In genomic region chr7:44587843-44588711, GRCh38 we compare ENCODE assay signal across 9 cellular contexts. TPM values are rescaled to one million over a fixed set of nuclear protein-coding genes. Genes with fewer than 3 reads are reported as not detected.
DNase-seq lines count a peak whose midpoint lies in the region; ATAC-seq and TF ChIP-seq lines count a peak whose summit lies in the region.
"Had no signal": no experiment of that assay in that cellular context is flagged by ENCODE, and none has a peak within 500 bp of the region (broad histone marks: within the 10 kb centered on the region; RNA-seq: fewer than 3 reads in every experiment).

No MANE protein-coding gene starts in this region.

- peaks cover under 1% of the 10 kb centered on the region for H3K4me1 ChIP-seq in CD4-positive, CD25-positive, alpha-beta regulatory T cell (ENCODE audit: control insufficient read depth, insufficient read depth, low read length, poor library complexity, severe bottlenecking)
- H3K4me1 ChIP-seq in HAP-1 (no peaks in the 10 kb centered on the region; the same call in 1 of the 2 replicates), osteoblast (ENCODE audit: insufficient read depth, low read length) (no peaks in the 10 kb centered on the region)

- H3K4me1 Mint-ChIP-seq in CD4-positive, CD25-positive, alpha-beta regulatory T cell: peaks cover 6 to 10% (median 9%) of the 10 kb centered on the region in 4 donors
- H3K4me1 Mint-ChIP-seq in activated CD8-positive, alpha-beta T cell treated with anti-CD3 and anti-CD28 coated beads for 36 hours (ENCODE audit: low read depth): peaks cover 8% of the 10 kb centered on the region
- H3K4me1 Mint-ChIP-seq in nephron progenitor cell: no peaks in the 10 kb centered on the region

- no peaks in the 10 kb centered on the region for H3K9me3 ChIP-seq in CD4-positive, CD25-positive, alpha-beta regulatory T cell (ENCODE audit: control insufficient read depth in 2 of 2, low read length in 2 of 2)
- H3K9me3 ChIP-seq in HAP-1 (no peaks in the 10 kb centered on the region), osteoblast (ENCODE audit: low read depth, low read length) (no peaks in the 10 kb centered on the region)

- POLR2A ChIA-PET in activated CD8-positive, alpha-beta T cell treated with anti-CD3 and anti-CD28 coated beads for 36 hours (lab: Charles Lee): interaction anchor here (0.8 to 1.2 kb wide), 3 partner anchors 15 to 236 kb away, joined by 3 to 7 read pairs (median 3); partner anchors contain the start of gene DDX56

- peak overlapping the region in 1 of 4 donors; percentile 64 for H3K4me3 Mint-ChIP-seq in CD4-positive, CD25-positive, alpha-beta regulatory T cell
- no peak overlapping the region for H3K4me3 Mint-ChIP-seq in activated CD8-positive, alpha-beta T cell treated with anti-CD3 and anti-CD28 coated beads for 36 hours
- no peak overlapping the region for H3K4me3 Mint-ChIP-seq in nephron progenitor cell

- CTCF ChIA-PET in activated CD8-positive, alpha-beta T cell treated with anti-CD3 and anti-CD28 coated beads for 36 hours (lab: Charles Lee): interaction anchor here (0.5 to 1.6 kb wide), 12 partner anchors 12 to 338 kb away, joined by 3 to 6 read pairs (median 4); no protein-coding TSS in a partner anchor

- H3K9me3 Mint-ChIP-seq in CD4-positive, CD25-positive, alpha-beta regulatory T cell: peaks cover 0 to 2% (median 0%) of the 10 kb centered on the region in 7 donors
- H3K9me3 Mint-ChIP-seq in activated CD8-positive, alpha-beta T cell treated with anti-CD3 and anti-CD28 coated beads for 36 hours: no peaks in the 10 kb centered on the region
- no peaks in the 10 kb centered on the region for H3K9me3 Mint-ChIP-seq in nephron progenitor cell

- H3K4me3 ChIP-seq in CD4-positive, CD25-positive, alpha-beta regulatory T cell (ENCODE audit: low read depth, low read length): no peak overlapping the region
- no peak overlapping the region for H3K4me3 ChIP-seq in HAP-1
- H3K4me3 ChIP-seq in osteoblast (ENCODE audit: insufficient read depth, low read length): no peak overlapping the region

- no peaks in the 10 kb centered on the region for H4K20me1 ChIP-seq in osteoblast (ENCODE audit: insufficient read depth, low read length)

- intact Hi-C loops in activated CD8-positive, alpha-beta T cell treated with anti-CD3 and anti-CD28 coated beads for 36 hours (cut with micrococcal nuclease): loop anchor here (10.0 kb wide), 1 partner anchor 167 kb away; no protein-coding TSS in a partner anchor

- no peaks in the 10 kb centered on the region for H3K36me3 Mint-ChIP-seq in CD4-positive, CD25-positive, alpha-beta regulatory T cell
- H3K36me3 Mint-ChIP-seq in activated CD8-positive, alpha-beta T cell treated with anti-CD3 and anti-CD28 coated beads for 36 hours (ENCODE audit: low read depth): no peaks in the 10 kb centered on the region
- H3K36me3 Mint-ChIP-seq in nephron progenitor cell (ENCODE audit: low read depth): no peaks in the 10 kb centered on the region

- no peaks in the 10 kb centered on the region for H3K79me2 ChIP-seq in osteoblast (ENCODE audit: insufficient read depth, low read length)

- no peak overlapping the region for H3K4me2 ChIP-seq in osteoblast (ENCODE audit: insufficient read depth, low read length)

- peak; percentile 67 to 81 for ATAC-seq in CD4-positive, CD25-positive, alpha-beta regulatory T cell (ENCODE audit: low read depth in 2 of 2)
- ATAC-seq in activated CD8-positive, alpha-beta T cell treated with anti-CD3 and anti-CD28 coated beads for 36 hours: peak; percentile 89
- peak; percentile 70 for ATAC-seq in esophagus mucosa
- ATAC-seq in GM19467 (IDR thresholded peaks at IDR 0.05; ENCODE audit: unreplicated experiment): no peak

- TF ChIP-seq CTCF in activated CD8-positive, alpha-beta T cell treated with anti-CD3 and anti-CD28 coated beads for 36 hours (IDR thresholded peaks at IDR 0.05): peak; percentile 79
- TF ChIP-seq CTCF in osteoblast (IDR thresholded peaks at IDR 0.05; ENCODE audit: extremely low read depth, low read depth, low read length) (peak; percentile 69), nephron progenitor cell (IDR thresholded peaks at IDR 0.05) (no peak)

- peak; percentile 41 to 85 (median 75) for DNase-seq in CD4-positive, CD25-positive, alpha-beta regulatory T cell
- DNase-seq in HAP-1 (ENCODE audit: low spot score in 2 of 2) (peak; percentile 47 to 58), NCI-H748 (lab: John Stamatoyannopoulos, UW; ENCODE audit: unreplicated experiment) (peak; percentile 48), osteoblast (ENCODE audit: insufficient read length, low spot score, missing footprints) (peak; percentile 76), nephron progenitor cell (no peak)
- DNase-seq in activated CD8-positive, alpha-beta T cell treated with anti-CD3 and anti-CD28 coated beads for 36 hours: peak; percentile 85

- H3K27ac ChIP-seq in CD4-positive, CD25-positive, alpha-beta regulatory T cell (ENCODE audit: insufficient read depth, low read length, poor library complexity, severe bottlenecking): no peak overlapping the region
- no peak overlapping the region for H3K27ac ChIP-seq in osteoblast (ENCODE audit: low read depth, low read length)

- H3K36me3 ChIP-seq in CD4-positive, CD25-positive, alpha-beta regulatory T cell (ENCODE audit: control insufficient read depth, insufficient read depth, low read length): no peaks in the 10 kb centered on the region
- H3K36me3 ChIP-seq in HAP-1 (replicated peaks) (no peaks in the 10 kb centered on the region), osteoblast (ENCODE audit: insufficient read depth, low read length) (no peaks in the 10 kb centered on the region)

- H2AFZ ChIP-seq in osteoblast (ENCODE audit: low read length): no peak overlapping the region

- no peaks in the 10 kb centered on the region for H3K27me3 ChIP-seq in CD4-positive, CD25-positive, alpha-beta regulatory T cell (ENCODE audit: control insufficient read depth, insufficient read depth, low read length)
- H3K27me3 ChIP-seq in HAP-1 (ENCODE audit: low read depth) (no peaks in the 10 kb centered on the region), osteoblast (ENCODE audit: insufficient read depth, low read length) (no peaks in the 10 kb centered on the region)

- H3K27me3 Mint-ChIP-seq in CD4-positive, CD25-positive, alpha-beta regulatory T cell: peaks cover 4% of the 10 kb centered on the region
- H3K27me3 Mint-ChIP-seq in activated CD8-positive, alpha-beta T cell treated with anti-CD3 and anti-CD28 coated beads for 36 hours: no peaks in the 10 kb centered on the region
- peaks cover 30% of the 10 kb centered on the region for H3K27me3 Mint-ChIP-seq in nephron progenitor cell (ENCODE audit: low read depth, poor library complexity)

- peak overlapping the region in 2 of 3 donors; percentile 55 to 62 for H3K27ac Mint-ChIP-seq in CD4-positive, CD25-positive, alpha-beta regulatory T cell
- no peak overlapping the region for H3K27ac Mint-ChIP-seq in activated CD8-positive, alpha-beta T cell treated with anti-CD3 and anti-CD28 coated beads for 36 hours
- H3K27ac Mint-ChIP-seq in nephron progenitor cell: no peak overlapping the region

- in situ Hi-C loops in HAP-1 (cut with MboI; ENCODE audit: low sequenced_read_pairs): loop anchor here (25.0 kb wide), 1 partner anchor 524 kb away; the partner anchor contains the start of gene TBRG4

RNA-seq across cellular contexts. Expression of gene TMED4, which starts 6.0 kb away (rescaled TPM):
- total RNA-seq in CD4-positive, CD25-positive, alpha-beta regulatory T cell: 97.5 TPM
- polyA plus RNA-seq in CD4-positive, CD25-positive, alpha-beta regulatory T cell: 10 to 100 TPM; 67.6 to 85.4 (median 74.9) TPM
- total RNA-seq in activated CD8-positive, alpha-beta T cell treated with anti-CD3 and anti-CD28 coated beads for 36 hours: 10 to 100 TPM; 74.6 to 76.2 TPM
- 33.9 TPM for total RNA-seq in esophagus mucosa
- 84.3 and 90.1 TPM in 2 replicates for total RNA-seq in osteoblast

RNA-seq across cellular contexts. Expression of gene DDX56, which starts 14.4 kb away (rescaled TPM):
- total RNA-seq in CD4-positive, CD25-positive, alpha-beta regulatory T cell: 108 TPM
- 10 to 100 TPM; 42.3 to 55.1 (median 46.4) TPM for polyA plus RNA-seq in CD4-positive, CD25-positive, alpha-beta regulatory T cell
- total RNA-seq in activated CD8-positive, alpha-beta T cell treated with anti-CD3 and anti-CD28 coated beads for 36 hours: 10 to 100 TPM; 92.3 to 98.3 TPM
- total RNA-seq in esophagus mucosa (51.8 TPM), osteoblast (34.7 and 38.9 TPM in 2 replicates)

RNA-seq across cellular contexts. Expression of gene OGDH, which starts 18.4 kb away (rescaled TPM):
- 157 TPM for total RNA-seq in CD4-positive, CD25-positive, alpha-beta regulatory T cell
- polyA plus RNA-seq in CD4-positive, CD25-positive, alpha-beta regulatory T cell: 100 to 1,000 TPM in 1 of 4 donors, 10 to 100 TPM in 3; 56.4 to 102 (median 72.8) TPM
- 10 to 100 TPM; 78.6 to 85.6 TPM for total RNA-seq in activated CD8-positive, alpha-beta T cell treated with anti-CD3 and anti-CD28 coated beads for 36 hours
- 99.2 TPM for total RNA-seq in esophagus mucosa
- 59.2 and 64.4 TPM in 2 replicates for total RNA-seq in osteoblast

RNA-seq across cellular contexts. Expression of gene NPC1L1, which starts 46.9 kb away (rescaled TPM):
- total RNA-seq in CD4-positive, CD25-positive, alpha-beta regulatory T cell: 0.10 TPM
- under 1 TPM in 1 of 4 donors, not detected in 3; 0.18 TPM for polyA plus RNA-seq in CD4-positive, CD25-positive, alpha-beta regulatory T cell
- under 1 TPM in 1 of 2 experiments, not detected in 1; 0.07 TPM for total RNA-seq in activated CD8-positive, alpha-beta T cell treated with anti-CD3 and anti-CD28 coated beads for 36 hours
- not detected for total RNA-seq in esophagus mucosa
- not detected in 2 replicates for total RNA-seq in osteoblast
- total RNA-seq: pulmonary artery endothelial cell had no signal

Comparison
In these comparisons a context has a peak if more than half of its experiments do, and no peak if none do; other contexts are left out.
1. H3K27ac Mint-ChIP-seq: peak in CD4-positive, CD25-positive, alpha-beta regulatory T cell (2 of 3); none in activated CD8-positive, alpha-beta T cell treated with anti-CD3 and anti-CD28 coated beads for 36 hours (single experiment) and nephron progenitor cell (single experiment).